Comparison of ENCODE assay signal across 8 cellular contexts in the genomic region with DNA sequence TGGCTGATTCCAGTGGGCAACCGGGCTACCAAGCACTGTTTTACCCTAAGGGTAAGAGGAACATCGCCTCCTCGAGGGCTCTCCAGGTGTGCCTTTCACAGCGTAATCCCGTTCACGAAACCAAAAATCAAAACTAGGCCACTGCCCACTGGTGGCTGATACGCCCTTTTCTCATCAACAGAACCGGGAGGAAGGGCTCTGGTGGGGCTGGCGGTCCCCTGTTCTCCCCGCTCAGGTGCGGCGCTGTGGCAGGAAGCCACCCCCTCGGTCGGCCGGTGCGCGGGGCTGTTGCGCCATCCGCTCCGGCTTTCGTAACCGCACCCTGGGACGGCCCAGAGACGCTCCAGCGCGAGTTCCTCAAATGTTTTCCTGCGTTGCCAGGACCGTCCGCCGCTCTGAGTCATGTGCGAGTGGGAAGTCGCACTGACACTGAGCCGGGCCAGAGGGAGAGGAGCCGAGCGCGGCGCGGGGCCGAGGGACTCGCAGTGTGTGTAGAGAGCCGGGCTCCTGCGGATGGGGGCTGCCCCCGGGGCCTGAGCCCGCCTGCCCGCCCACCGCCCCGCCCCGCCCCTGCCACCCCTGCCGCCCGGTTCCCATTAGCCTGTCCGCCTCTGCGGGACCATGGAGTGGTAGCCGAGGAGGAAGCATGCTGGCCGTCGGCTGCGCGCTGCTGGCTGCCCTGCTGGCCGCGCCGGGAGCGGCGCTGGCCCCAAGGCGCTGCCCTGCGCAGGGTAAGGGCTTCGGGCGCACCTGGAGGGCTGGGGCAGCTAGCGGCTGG. TPM values are rescaled to one million over a fixed set of nuclear protein-coding genes. Genes with fewer than 3 reads are reported as not detected.
A peak's percentile ranks its signal among the peaks of the same experiment; 100 is the strongest.
DNase-seq lines count a peak whose midpoint lies in the region; ATAC-seq and TF ChIP-seq lines count a peak whose summit lies in the region.

IL6R (plus strand) TSS at position 360 of the 778 bp plus-strand sequence; CDS start at position 647, 287 bp downstream.

- H3K9ac ChIP-seq in neural progenitor cell: no peak within 1 kb of the TSS

- H3K4me2 ChIP-seq in neural progenitor cell: peak within 1 kb of the TSS; percentile 95

- no peaks in the 10 kb centered on the region for H3K9me3 Mint-ChIP-seq in neural progenitor cell

- peaks cover 14% of the 10 kb centered on the region for H3K4me1 Mint-ChIP-seq in neural progenitor cell

- H3K4me3 ChIP-seq in neural progenitor cell (peak within 1 kb of the TSS; percentile 59), suprapubic skin (peak within 1 kb of the TSS; percentile 77)

- H3K36me3 ChIP-seq in neural progenitor cell (no peaks in the 10 kb centered on the region), suprapubic skin (no peaks in the 10 kb centered on the region)

- no peaks in the 10 kb centered on the region for H4K20me1 ChIP-seq in neural progenitor cell (ENCODE audit: low read depth)

- TF ChIP-seq POLR2A in suprapubic skin (IDR thresholded peaks at IDR 0.05): peak in 1 of 2 donors; percentile 79

- H3K4me3 Mint-ChIP-seq in neural progenitor cell: peak within 1 kb of the TSS; percentile 85

- peaks cover 72% of the 10 kb centered on the region for H3K27me3 ChIP-seq in neural progenitor cell
- H3K27me3 ChIP-seq in suprapubic skin: no peaks in the 10 kb centered on the region

- peaks cover 13% of the 10 kb centered on the region for H3F3A ChIP-seq in neural progenitor cell (ENCODE audit: low read depth)

- no peaks in the 10 kb centered on the region for H3K36me3 Mint-ChIP-seq in neural progenitor cell

- peaks cover 35% of the 10 kb centered on the region for H3K27me3 Mint-ChIP-seq in neural progenitor cell (ENCODE audit: insufficient read depth, low read depth)

- DNase-seq in NCI-H510A treated with DMSO at 0.1 percent for 48 hours (lab: John Stamatoyannopoulos, UW) (peak; percentile 45), NCI-H510A (lab: John Stamatoyannopoulos, UW) (no peak), SIG-M5 treated with dmso at 0.1 percent for 504 hours (lab: John Stamatoyannopoulos, UW; ENCODE audit: unreplicated experiment) (peak; percentile 97), globus pallidus (ENCODE audit: low spot score) (peak; percentile 75), neural progenitor cell (ENCODE audit: low spot score) (peak; percentile 89), suprapubic skin (ENCODE audit: low spot score in 2 of 2) (peak; percentile 97)
- peak; percentile 70 for DNase-seq in activated naive CD4-positive, alpha-beta T cell treated with anti-CD3 and anti-CD28 coated beads, Interleukin-2, amount 50 U/mL, for 16 hours

- peak; percentile 28 for TF ChIP-seq EP300 in suprapubic skin (IDR thresholded peaks at IDR 0.05)

- H3K27ac ChIP-seq in neural progenitor cell (no peak within 1 kb of the TSS), suprapubic skin (peak within 1 kb of the TSS; percentile 96)

- WGBS in suprapubic skin: no CpG with 5 or more reads among the region's 67 CpGs

- no peaks in the 10 kb centered on the region for H3K9me3 ChIP-seq in neural progenitor cell (ENCODE audit: low read depth)
- no peaks in the 10 kb centered on the region for H3K9me3 ChIP-seq in suprapubic skin

- ATAC-seq in HG03460 (IDR thresholded peaks at IDR 0.05; ENCODE audit: unreplicated experiment): peak; percentile 42

- H3K4me1 ChIP-seq in neural progenitor cell: peaks cover 9% of the 10 kb centered on the region
- H3K4me1 ChIP-seq in suprapubic skin: peaks cover 52% of the 10 kb centered on the region

- H3K27ac Mint-ChIP-seq in neural progenitor cell: no peak within 1 kb of the TSS

- peak within 1 kb of the TSS; percentile 35 for H2AFZ ChIP-seq in neural progenitor cell (replicated peaks)

- TF ChIP-seq CTCF in neural progenitor cell (IDR thresholded peaks at IDR 0.05) (peak; percentile 49), suprapubic skin (IDR thresholded peaks at IDR 0.05) (peak; percentile 5 to 44)

- H3K79me2 ChIP-seq in neural progenitor cell (ENCODE audit: low read depth): no peaks in the 10 kb centered on the region

RNA-seq across cellular contexts. Expression of gene IL6R, which starts in this region (rescaled TPM):
- 0.09 TPM in 1 of 2 replicates, not detected in the other for total RNA-seq in neural progenitor cell (ENCODE audit: low replicate concordance)
- 10 to 100 TPM; 16.1 to 22.9 (median 20.8) TPM for total RNA-seq in suprapubic skin

Comparison
In these comparisons a context has a peak if more than half of its experiments do, and no peak if none do; other contexts are left out.
1. RNA of gene IL6R (total RNA-seq): 16.1 to 22.9 TPM in suprapubic skin; 0.09 TPM in neural progenitor cell; every median in the first group is over 10 times any median in the second.
2. Peak in DNase-seq, H3K4me3 ChIP-seq and H3K4me2 ChIP-seq in neural progenitor cell; RNA of the gene not detected or under 1 TPM.